Comparison of ENCODE assay signal across 29 cellular contexts in genomic region chr3:126167550-126167949, GRCh38. TPM values are rescaled to one million over a fixed set of nuclear protein-coding genes. Genes with fewer than 3 reads are reported as not detected.
"Had no signal": no experiment of that assay in that cellular context is flagged by ENCODE, and none has a peak within 500 bp of the region (broad histone marks: within the 10 kb centered on the region; RNA-seq: fewer than 3 reads in every experiment).

No MANE protein-coding gene starts in this region.

- DNase-seq: dermis blood vessel endothelial cell; effector memory CD4-positive, alpha-beta T cell; erythroblast; esophagus squamous epithelium; foreskin melanocyte; glutamatergic neuron; heart right ventricle; hypothalamus; immature natural killer cell; islet precursor cell; left ventricle myocardium inferior; lower lobe of right lung; naive thymus-derived CD4-positive, alpha-beta T cell; nephron progenitor cell; occipital lobe; ovary; posterior cingulate gyrus; psoas muscle; right cardiac atrium; stimulated activated CD4-positive, alpha-beta T cell treated with anti-CD3 and anti-CD28 coated beads, Interleukin-15, amount 100 ng/mL, for 24 hours; stimulated activated CD4-positive, alpha-beta T cell treated with anti-CD3 and anti-CD28 coated beads, Interleukin-2, amount 100 ng/mL, for 48 hours; stimulated activated naive B cell treated with anti-CD40 and anti-IgM and Interleukin-4, amounts not matched to agents 10 μg/mL and 1 μg/mL and 100 μg/mL, for 72 hours had no signal

- H3K27ac Mint-ChIP-seq: immature natural killer cell; naive thymus-derived CD4-positive, alpha-beta T cell; nephron progenitor cell; stimulated activated naive B cell treated with anti-CD40 and anti-IgM and Interleukin-4, amounts not matched to agents 10 μg/mL and 1 μg/mL and 100 μg/mL, for 72 hours; stimulated activated naive CD8-positive, alpha-beta T cell treated with anti-CD3 and anti-CD28 coated beads, Interleukin-15, Interleukin-2, amounts not matched to agents 100 ng/mL and 50 ng/mL, for 24 hours had no signal

- H3K9me3 Mint-ChIP-seq: immature natural killer cell; stimulated activated naive B cell treated with anti-CD40 and anti-IgM and Interleukin-4, amounts not matched to agents 10 μg/mL and 1 μg/mL and 100 μg/mL, for 72 hours; stimulated activated naive CD8-positive, alpha-beta T cell treated with anti-CD3 and anti-CD28 coated beads, Interleukin-15, Interleukin-2, amounts not matched to agents 100 ng/mL and 50 ng/mL, for 24 hours had no signal

- H3K4me3 Mint-ChIP-seq: immature natural killer cell; naive thymus-derived CD4-positive, alpha-beta T cell; nephron progenitor cell; stimulated activated naive B cell treated with anti-CD40 and anti-IgM and Interleukin-4, amounts not matched to agents 10 μg/mL and 1 μg/mL and 100 μg/mL, for 72 hours; stimulated activated naive CD8-positive, alpha-beta T cell treated with anti-CD3 and anti-CD28 coated beads, Interleukin-15, Interleukin-2, amounts not matched to agents 100 ng/mL and 50 ng/mL, for 24 hours had no signal

- H3K4me3 ChIP-seq: coronary artery, esophagus squamous epithelium, heart right ventricle, left ventricle myocardium inferior, lower lobe of right lung, ovary, psoas muscle, skin epidermis, thoracic aorta, tibial nerve, vagina had no signal

- H3K4me1 ChIP-seq: heart right ventricle, left ventricle myocardium inferior, lower lobe of right lung, tibial nerve, vagina had no signal

- ATAC-seq: heart right ventricle; lower lobe of right lung; naive thymus-derived CD4-positive, alpha-beta T cell; psoas muscle; right cardiac atrium; stimulated activated naive B cell treated with anti-CD40 and anti-IgM and Interleukin-4, amounts not matched to agents 10 μg/mL and 1 μg/mL and 100 μg/mL, for 72 hours had no signal

- H3K4me1 Mint-ChIP-seq: immature natural killer cell; stimulated activated naive B cell treated with anti-CD40 and anti-IgM and Interleukin-4, amounts not matched to agents 10 μg/mL and 1 μg/mL and 100 μg/mL, for 72 hours had no signal

- H3K9me3 ChIP-seq: esophagus squamous epithelium, heart right ventricle, left ventricle myocardium inferior, lower lobe of right lung, ovary, psoas muscle, thoracic aorta, tibial nerve, vagina had no signal

- H3K27ac ChIP-seq: coronary artery, esophagus squamous epithelium, heart right ventricle, left ventricle myocardium inferior, lower lobe of right lung, ovary, psoas muscle, skin epidermis, thoracic aorta, tibial nerve, vagina had no signal

- H3K27me3 ChIP-seq: ovary, vagina had no signal

- H3K36me3 ChIP-seq: esophagus squamous epithelium, heart right ventricle, left ventricle myocardium inferior, lower lobe of right lung, ovary, thoracic aorta, tibial nerve, vagina had no signal

- FAIRE-seq: endothelial cell of umbilical vein had no signal

- H3K36me3 Mint-ChIP-seq: immature natural killer cell; naive thymus-derived CD4-positive, alpha-beta T cell; stimulated activated naive B cell treated with anti-CD40 and anti-IgM and Interleukin-4, amounts not matched to agents 10 μg/mL and 1 μg/mL and 100 μg/mL, for 72 hours had no signal

RNA-seq across cellular contexts. Expression of gene ALDH1L1, which starts 12.8 kb away (rescaled TPM):
- total RNA-seq: dermis blood vessel endothelial cell; endothelial cell of umbilical vein; naive thymus-derived CD4-positive, alpha-beta T cell had no signal
- polyA plus RNA-seq: endothelial cell of umbilical vein; immature natural killer cell; naive thymus-derived CD4-positive, alpha-beta T cell had no signal
